In the genomic region with DNA sequence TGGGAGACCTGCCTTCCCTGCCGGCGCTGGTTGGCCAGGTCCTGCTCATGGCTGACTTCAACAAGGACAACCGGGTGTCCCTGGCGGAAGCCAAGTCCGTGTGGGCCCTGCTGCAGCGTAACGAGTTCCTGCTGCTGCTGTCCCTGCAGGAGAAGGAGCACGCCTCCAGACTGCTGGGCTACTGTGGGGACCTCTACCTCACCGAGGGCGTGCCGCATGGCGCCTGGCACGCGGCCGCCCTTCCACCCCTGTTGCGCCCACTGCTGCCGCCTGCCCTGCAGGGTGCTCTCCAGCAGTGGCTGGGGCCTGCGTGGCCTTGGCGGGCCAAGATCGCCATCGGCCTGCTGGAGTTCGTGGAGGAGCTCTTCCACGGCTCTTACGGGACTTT, we compare ENCODE assay signal across 1 cellular context.
TF ChIP-seq lines count a peak whose summit lies in the region.

No MANE protein-coding gene starts in this region.

TF ChIP-seq in HCT116, 20 proteins besides CTCF, POLR2A, EP300 and RAD21 (continued from another document):
- no peak for TF ChIP-seq POLR2AphosphoS5 (IDR thresholded peaks at IDR 0.05; ENCODE audit: low read depth, low read length)
- TF ChIP-seq, protein P1, sequence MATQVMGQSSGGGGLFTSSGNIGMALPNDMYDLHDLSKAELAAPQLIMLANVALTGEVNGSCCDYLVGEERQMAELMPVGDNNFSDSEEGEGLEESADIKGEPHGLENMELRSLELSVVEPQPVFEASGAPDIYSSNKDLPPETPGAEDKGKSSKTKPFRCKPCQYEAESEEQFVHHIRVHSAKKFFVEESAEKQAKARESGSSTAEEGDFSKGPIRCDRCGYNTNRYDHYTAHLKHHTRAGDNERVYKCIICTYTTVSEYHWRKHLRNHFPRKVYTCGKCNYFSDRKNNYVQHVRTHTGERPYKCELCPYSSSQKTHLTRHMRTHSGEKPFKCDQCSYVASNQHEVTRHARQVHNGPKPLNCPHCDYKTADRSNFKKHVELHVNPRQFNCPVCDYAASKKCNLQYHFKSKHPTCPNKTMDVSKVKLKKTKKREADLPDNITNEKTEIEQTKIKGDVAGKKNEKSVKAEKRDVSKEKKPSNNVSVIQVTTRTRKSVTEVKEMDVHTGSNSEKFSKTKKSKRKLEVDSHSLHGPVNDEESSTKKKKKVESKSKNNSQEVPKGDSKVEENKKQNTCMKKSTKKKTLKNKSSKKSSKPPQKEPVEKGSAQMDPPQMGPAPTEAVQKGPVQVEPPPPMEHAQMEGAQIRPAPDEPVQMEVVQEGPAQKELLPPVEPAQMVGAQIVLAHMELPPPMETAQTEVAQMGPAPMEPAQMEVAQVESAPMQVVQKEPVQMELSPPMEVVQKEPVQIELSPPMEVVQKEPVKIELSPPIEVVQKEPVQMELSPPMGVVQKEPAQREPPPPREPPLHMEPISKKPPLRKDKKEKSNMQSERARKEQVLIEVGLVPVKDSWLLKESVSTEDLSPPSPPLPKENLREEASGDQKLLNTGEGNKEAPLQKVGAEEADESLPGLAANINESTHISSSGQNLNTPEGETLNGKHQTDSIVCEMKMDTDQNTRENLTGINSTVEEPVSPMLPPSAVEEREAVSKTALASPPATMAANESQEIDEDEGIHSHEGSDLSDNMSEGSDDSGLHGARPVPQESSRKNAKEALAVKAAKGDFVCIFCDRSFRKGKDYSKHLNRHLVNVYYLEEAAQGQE (IDR thresholded peaks at IDR 0.05; ENCODE audit: low read depth): no peak
- TF ChIP-seq EZH2phosphoT487 (IDR thresholded peaks at IDR 0.05; ENCODE audit: borderline replicate concordance): no peak
- no peak for TF ChIP-seq ELF1 (IDR thresholded peaks at IDR 0.05; ENCODE audit: borderline replicate concordance, low read depth)
- TF ChIP-seq, protein P2, sequence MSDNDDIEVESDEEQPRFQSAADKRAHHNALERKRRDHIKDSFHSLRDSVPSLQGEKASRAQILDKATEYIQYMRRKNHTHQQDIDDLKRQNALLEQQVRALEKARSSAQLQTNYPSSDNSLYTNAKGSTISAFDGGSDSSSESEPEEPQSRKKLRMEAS (IDR thresholded peaks at IDR 0.05): no peak
